In the genomic region with DNA sequence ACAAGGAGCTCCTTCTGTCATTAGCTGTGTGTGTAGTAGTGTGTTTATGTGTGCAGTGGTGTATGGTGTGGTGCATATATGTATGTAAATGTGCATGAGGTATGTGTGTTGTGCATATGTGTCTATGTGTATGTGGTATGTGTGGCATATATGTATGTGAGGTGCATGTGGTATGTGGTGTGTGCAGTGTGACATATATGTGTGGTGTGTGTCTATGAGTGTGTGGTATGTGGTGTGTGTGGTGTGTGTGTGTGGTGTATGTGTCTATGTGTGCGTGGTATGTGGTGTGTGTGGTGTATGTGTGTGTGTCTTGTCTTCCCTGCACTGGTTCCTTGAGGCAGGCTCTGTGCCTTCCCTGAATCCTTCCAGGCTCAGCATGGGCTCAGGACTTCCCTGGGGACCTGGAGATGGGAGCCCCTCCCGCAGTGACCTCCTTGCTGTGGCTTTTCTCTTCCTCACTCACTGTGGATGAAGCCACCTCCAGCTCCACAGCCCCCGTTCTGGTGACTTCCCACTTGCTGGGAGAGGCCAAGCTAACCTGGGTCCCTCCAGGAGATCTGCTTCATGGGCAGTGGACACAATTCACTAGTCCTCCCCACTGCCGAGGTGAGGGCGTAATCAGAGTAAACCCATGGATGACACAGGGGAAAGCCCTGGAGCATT, we compare ENCODE assay signal across 17 cellular contexts.
"Had no signal": no experiment of that assay in that cellular context is flagged by ENCODE, and none has a peak within 500 bp of the region (broad histone marks: within the 10 kb centered on the region; RNA-seq: fewer than 3 reads in every experiment).

No MANE protein-coding gene starts in this region.

- H3K4me3 Mint-ChIP-seq: activated naive CD8-positive, alpha-beta T cell treated with anti-CD3 and anti-CD28 coated beads, Interleukin-2, amount 50 U/mL, for 24 hours; nephron progenitor cell had no signal

- H3K27me3 Mint-ChIP-seq: activated naive CD8-positive, alpha-beta T cell treated with anti-CD3 and anti-CD28 coated beads, Interleukin-2, amount 50 U/mL, for 24 hours had no signal

- H3K36me3 ChIP-seq: brain microvascular endothelial cell, WERI-Rb-1 had no signal

- H3K9me3 Mint-ChIP-seq: activated naive CD8-positive, alpha-beta T cell treated with anti-CD3 and anti-CD28 coated beads, Interleukin-2, amount 50 U/mL, for 24 hours; activated T-helper 2 cell treated with anti-CD3 and anti-CD28 coated beads, Interferon-gamma antibody, Interleukin-2, Interleukin-4, amounts not matched to agents 10 μg/mL and 5 μg/mL and 100 μg/mL, durations not matched to agents 14 hours and 24 hours and 36 hours; nephron progenitor cell had no signal

- FAIRE-seq: frontal cortex, keratinocyte had no signal

- H3K4me1 ChIP-seq: stomach had no signal

- H3K4me1 Mint-ChIP-seq: activated naive CD8-positive, alpha-beta T cell treated with anti-CD3 and anti-CD28 coated beads, Interleukin-2, amount 50 U/mL, for 24 hours had no signal

- H3K27ac ChIP-seq: brain microvascular endothelial cell, coronary artery, stomach, WERI-Rb-1 had no signal

- DNase-seq: activated CD4-positive, alpha-beta T cell treated with anti-CD3 and anti-CD28 coated beads for 1 hour; activated naive CD4-positive, alpha-beta T cell treated with Interleukin-2 at 50 U/mL for 16 hours; activated naive CD8-positive, alpha-beta T cell treated with anti-CD3 and anti-CD28 coated beads, Interleukin-2, amount 50 U/mL, for 24 hours; aorta; brain microvascular endothelial cell; hypothalamus; nephron progenitor cell; occipital lobe; stimulated activated CD4-positive, alpha-beta T cell treated with anti-CD3 and anti-CD28 coated beads, Interleukin-12 subunit alpha, Interleukin-12 subunit beta, amount 100 ng/mL, for 4 hours; stimulated activated CD4-positive, alpha-beta T cell treated with anti-CD3 and anti-CD28 coated beads, Interleukin-1b, Interleukin-23, amount 100 ng/mL, for 48 hours; stomach; WERI-Rb-1 had no signal

- H3K27ac Mint-ChIP-seq: activated naive CD8-positive, alpha-beta T cell treated with anti-CD3 and anti-CD28 coated beads, Interleukin-2, amount 50 U/mL, for 24 hours; activated T-helper 2 cell treated with anti-CD3 and anti-CD28 coated beads, Interferon-gamma antibody, Interleukin-2, Interleukin-4, amounts not matched to agents 10 μg/mL and 5 μg/mL and 100 μg/mL, durations not matched to agents 14 hours and 24 hours and 36 hours had no signal

- H3K27me3 ChIP-seq: brain microvascular endothelial cell, stomach had no signal

- ATAC-seq: activated naive CD8-positive, alpha-beta T cell treated with anti-CD3 and anti-CD28 coated beads, Interleukin-2, amount 50 U/mL, for 24 hours had no signal

- H3K4me3 ChIP-seq: coronary artery, lung, stomach had no signal

- H3K9me3 ChIP-seq: stomach had no signal
